10 cellular contexts compared by ENCODE assay signal in the genomic region with DNA sequence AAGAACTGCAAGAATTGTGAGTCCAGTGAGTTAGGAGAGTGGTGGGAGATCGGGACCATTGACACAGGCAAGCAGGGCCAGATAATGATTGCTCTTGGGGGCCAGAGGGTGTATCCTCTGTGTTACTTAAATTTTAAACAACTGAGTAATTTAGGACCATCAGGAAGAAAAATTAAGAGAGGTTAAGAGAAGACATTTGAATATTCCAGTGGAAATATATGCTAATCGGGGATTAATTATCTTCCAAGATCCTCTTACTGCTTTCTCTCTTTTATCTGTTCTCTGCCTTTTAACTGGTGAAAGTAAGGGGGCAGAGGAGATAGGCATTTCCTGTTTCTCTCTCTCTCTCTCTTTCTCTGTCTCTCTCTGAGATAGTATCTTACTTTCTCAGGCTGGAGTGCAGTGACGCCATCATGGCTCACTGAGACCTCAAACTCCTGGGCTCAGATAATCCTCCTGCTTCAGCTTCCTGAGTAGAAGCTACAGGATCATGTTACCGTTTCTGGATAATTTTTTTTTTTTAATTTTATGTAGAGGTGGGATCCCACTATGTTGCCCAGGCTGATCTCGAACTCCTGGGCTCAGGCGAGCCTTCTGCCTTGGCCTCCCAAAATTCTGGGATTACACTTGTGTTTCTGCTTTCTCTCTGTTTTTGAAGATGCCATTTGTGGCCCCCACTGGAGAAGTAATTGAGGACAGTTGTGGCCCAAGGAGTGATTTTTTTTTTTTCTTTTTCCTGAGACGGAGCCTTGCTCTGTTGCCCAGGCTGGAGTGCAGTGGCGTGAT.
DNase-seq lines count a peak whose midpoint lies in the region; ATAC-seq, FAIRE-seq and TF ChIP-seq lines count a peak whose summit lies in the region.
"Had no signal": no experiment of that assay in that cellular context is flagged by ENCODE, and none has a peak within 500 bp of the region (broad histone marks: within the 10 kb centered on the region; RNA-seq: fewer than 3 reads in every experiment).

No MANE protein-coding gene starts in this region.

- intact Hi-C loops in activated naive CD4-positive, alpha-beta T cell treated with anti-CD3 and anti-CD28 coated beads for 36 hours (cut with micrococcal nuclease) = loop anchor here (5.0 kb wide), 1 partner anchor 37 kb away; no protein-coding TSS in a partner anchor
- intact Hi-C loops in endothelial cell of umbilical vein (cut with micrococcal nuclease) = no loop called here

- peak overlapping the region; percentile 64 for H3K4me2 ChIP-seq in endothelial cell of umbilical vein (ENCODE audit: insufficient read depth, low read length)

- H3K27ac ChIP-seq in endothelial cell of umbilical vein (ENCODE audit: insufficient read depth, low read depth, low read length) = peak overlapping the region; percentile 39

- no peak overlapping the region for H3K9ac ChIP-seq in endothelial cell of umbilical vein (replicated peaks; ENCODE audit: extremely low read depth, insufficient read depth, low read length)

- CTCF ChIA-PET in activated naive CD4-positive, alpha-beta T cell treated with anti-CD3 and anti-CD28 coated beads for 36 hours (lab: Charles Lee) = interaction anchor here (0.6 to 1.4 kb wide), 2 partner anchors 35 to 83 kb away, joined by 3 to 4 read pairs; no protein-coding TSS in a partner anchor
- CTCF ChIA-PET in T-cell (lab: Charles Lee) (no interaction called here), endothelial cell of umbilical vein (lab: Charles Lee) (interaction anchor here (1.5 to 1.8 kb wide), 3 partner anchors 10 to 42 kb away, joined by 3 to 8 read pairs (median 7); no protein-coding TSS in a partner anchor)

- peaks cover 7% of the 10 kb centered on the region for H3K79me2 ChIP-seq in endothelial cell of umbilical vein (ENCODE audit: control insufficient read depth, insufficient read depth, low read length)

- peak; percentile 44 for FAIRE-seq in endothelial cell of umbilical vein (lab: Jason Lieb, UNC)
- FAIRE-seq: H1 had no signal

- H2AFZ ChIP-seq in endothelial cell of umbilical vein (ENCODE audit: low read depth, low read length) = no peak overlapping the region

- H3K36me3 ChIP-seq in endothelial cell of umbilical vein (ENCODE audit: control insufficient read depth in 2 of 2, extremely low read depth in 1 of 2, insufficient read depth in 2 of 2, low read length in 2 of 2) = no peaks in the 10 kb centered on the region

- no peaks in the 10 kb centered on the region for H3K36me3 Mint-ChIP-seq in activated naive CD4-positive, alpha-beta T cell treated with anti-CD3 and anti-CD28 coated beads for 36 hours (ENCODE audit: low read depth)
- no peaks in the 10 kb centered on the region for H3K36me3 Mint-ChIP-seq in T-cell
- H3K36me3 Mint-ChIP-seq in stimulated activated effector memory CD8-positive, alpha-beta T cell treated with anti-CD3 and anti-CD28 coated beads, Interleukin-12 subunit alpha, Interleukin-12 subunit beta, amount 100 ng/mL, for 72 hours = no peaks in the 10 kb centered on the region

- H4K20me1 ChIP-seq in endothelial cell of umbilical vein (replicated peaks; ENCODE audit: control insufficient read depth, extremely low read depth, insufficient read depth, low read length) = no peaks in the 10 kb centered on the region

- POLR2A ChIA-PET in T-cell (lab: Charles Lee) (interaction anchor here (0.5 to 0.7 kb wide), 3 partner anchors 50 to 79 kb away, joined by 3 to 6 read pairs (median 4); no protein-coding TSS in a partner anchor), endothelial cell of umbilical vein (lab: Charles Lee) (no interaction called here)

- peak overlapping the region; percentile 10 for H3K4me3 Mint-ChIP-seq in activated naive CD4-positive, alpha-beta T cell treated with anti-CD3 and anti-CD28 coated beads for 36 hours
- H3K4me3 Mint-ChIP-seq in T-cell = peak overlapping the region in 1 of 3 donors; percentile 32
- H3K4me3 Mint-ChIP-seq in stimulated activated effector memory CD8-positive, alpha-beta T cell treated with anti-CD3 and anti-CD28 coated beads, Interleukin-12 subunit alpha, Interleukin-12 subunit beta, amount 100 ng/mL, for 72 hours = no peak overlapping the region

- peaks cover 9% of the 10 kb centered on the region for H3K4me1 ChIP-seq in endothelial cell of umbilical vein (ENCODE audit: control insufficient read depth, extremely low read depth, insufficient read depth, low read length)

- peak; percentile 57 for DNase-seq in activated naive CD4-positive, alpha-beta T cell treated with anti-CD3 and anti-CD28 coated beads for 36 hours
- no peak for DNase-seq in activated naive CD4-positive, alpha-beta T cell (lab: John Stamatoyannopoulos, UW)
- peak in 13 of 34 experiments; percentile 2 to 26 (median 11) for DNase-seq in T-cell
- DNase-seq in endothelial cell of umbilical vein (ENCODE audit: low read depth, low spot score) = peak; percentile 63
- DNase-seq in stimulated activated effector memory CD8-positive, alpha-beta T cell treated with anti-CD3 and anti-CD28 coated beads, Interleukin-12 subunit alpha, Interleukin-12 subunit beta, amount 100 ng/mL, for 72 hours (ENCODE audit: low spot score in 2 of 2) = no peak
- no peak for DNase-seq in germinal center (ENCODE audit: low spot score)
- DNase-seq in effector CD8-positive, alpha-beta T cell (lab: John Stamatoyannopoulos, UW) = no peak
- DNase-seq: NCI-H146 had no signal

- H3K27me3 Mint-ChIP-seq in activated naive CD4-positive, alpha-beta T cell treated with anti-CD3 and anti-CD28 coated beads for 36 hours (ENCODE audit: low read depth) = no peaks in the 10 kb centered on the region
- H3K27me3 Mint-ChIP-seq in T-cell = no peaks in the 10 kb centered on the region

- ATAC-seq in T-cell (replicated peaks in 1 of 4) = peak; percentile 60 to 86 (median 78)
- peak; percentile 85 for ATAC-seq in stimulated activated effector memory CD8-positive, alpha-beta T cell treated with anti-CD3 and anti-CD28 coated beads, Interleukin-12 subunit alpha, Interleukin-12 subunit beta, amount 100 ng/mL, for 72 hours
- no peak for ATAC-seq in GM19397 (IDR thresholded peaks at IDR 0.05; ENCODE audit: unreplicated experiment)

- H3K9me3 ChIP-seq in endothelial cell of umbilical vein (replicated peaks; ENCODE audit: control insufficient read depth, insufficient read depth, low read length) = no peaks in the 10 kb centered on the region

- no peak for TF ChIP-seq CTCF in endothelial cell of umbilical vein (IDR thresholded peaks at IDR 0.05; ENCODE audit: extremely low read depth in 1 of 2, insufficient read depth in 1 of 2, low read depth in 1 of 2, low read length in 2 of 2)

- peak overlapping the region; percentile 64 for H3K27ac Mint-ChIP-seq in activated naive CD4-positive, alpha-beta T cell treated with anti-CD3 and anti-CD28 coated beads for 36 hours
- peak overlapping the region; percentile 40 to 63 for H3K27ac Mint-ChIP-seq in T-cell
- no peak overlapping the region for H3K27ac Mint-ChIP-seq in stimulated activated effector memory CD8-positive, alpha-beta T cell treated with anti-CD3 and anti-CD28 coated beads, Interleukin-12 subunit alpha, Interleukin-12 subunit beta, amount 100 ng/mL, for 72 hours

- H3K9me3 Mint-ChIP-seq in activated naive CD4-positive, alpha-beta T cell treated with anti-CD3 and anti-CD28 coated beads for 36 hours = no peaks in the 10 kb centered on the region
- no peaks in the 10 kb centered on the region for H3K9me3 Mint-ChIP-seq in T-cell
- no peaks in the 10 kb centered on the region for H3K9me3 Mint-ChIP-seq in stimulated activated effector memory CD8-positive, alpha-beta T cell treated with anti-CD3 and anti-CD28 coated beads, Interleukin-12 subunit alpha, Interleukin-12 subunit beta, amount 100 ng/mL, for 72 hours

- TF ChIP-seq POLR2A in endothelial cell of umbilical vein (IDR thresholded peaks at IDR 0.05; ENCODE audit: low read depth, low read length) = no peak

- H3K4me3 ChIP-seq in endothelial cell of umbilical vein (replicated peaks in 1 of 3; ENCODE audit: insufficient read depth in 1 of 3, low read depth in 1 of 3, low read length in 3 of 3) = no peak overlapping the region

- dilution Hi-C loops in endothelial cell of umbilical vein (cut with MboI; ENCODE audit: extremely low pct_ligation_motif_present, low sequenced_read_pairs) = no loop called here

- H3K27me3 ChIP-seq in endothelial cell of umbilical vein (ENCODE audit: control insufficient read depth in 2 of 2, insufficient read depth in 2 of 2, low read length in 2 of 2) = no peaks in the 10 kb centered on the region

- no peaks in the 10 kb centered on the region for H3K9me1 ChIP-seq in endothelial cell of umbilical vein (replicated peaks; ENCODE audit: control insufficient read depth, extremely low read depth, insufficient read depth, low read length)

- H3K4me1 Mint-ChIP-seq in activated naive CD4-positive, alpha-beta T cell treated with anti-CD3 and anti-CD28 coated beads for 36 hours (ENCODE audit: low read depth) = peaks cover 45% of the 10 kb centered on the region
- peaks cover 33 to 47% (median 43%) of the 10 kb centered on the region in 3 donors for H3K4me1 Mint-ChIP-seq in T-cell
- peaks cover 17% of the 10 kb centered on the region for H3K4me1 Mint-ChIP-seq in stimulated activated effector memory CD8-positive, alpha-beta T cell treated with anti-CD3 and anti-CD28 coated beads, Interleukin-12 subunit alpha, Interleukin-12 subunit beta, amount 100 ng/mL, for 72 hours

- BruUV-seq in endothelial cell of umbilical vein (replicated peaks; lab: Mats Ljungman, UMichigan) = no TSS peak

TF ChIP-seq in endothelial cell of umbilical vein, 7 proteins besides CTCF, POLR2A, EP300 and RAD21:
- TF ChIP-seq GATA2 (IDR thresholded peaks at IDR 0.05; ENCODE audit: insufficient read depth, insufficient read length, low read depth, low read length) = peak; percentile 93
- peak; percentile 50 for TF ChIP-seq POLR2AphosphoS5 (IDR thresholded peaks at IDR 0.05; ENCODE audit: insufficient read depth, low read depth, low read length)
- TF ChIP-seq JUN (IDR thresholded peaks at IDR 0.05; ENCODE audit: borderline replicate concordance, insufficient read depth, insufficient read length, low read depth) = no peak
- TF ChIP-seq FOS (IDR thresholded peaks at IDR 0.05; ENCODE audit: borderline replicate concordance, insufficient read depth, low read length) = peak; percentile 26
- TF ChIP-seq, protein P1, sequence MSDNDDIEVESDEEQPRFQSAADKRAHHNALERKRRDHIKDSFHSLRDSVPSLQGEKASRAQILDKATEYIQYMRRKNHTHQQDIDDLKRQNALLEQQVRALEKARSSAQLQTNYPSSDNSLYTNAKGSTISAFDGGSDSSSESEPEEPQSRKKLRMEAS (IDR thresholded peaks at IDR 0.05; ENCODE audit: insufficient read depth, insufficient read length) = no peak
- TF ChIP-seq MYC (IDR thresholded peaks at IDR 0.05; ENCODE audit: low read depth, low read length) = no peak
- TF ChIP-seq EZH2 (IDR thresholded peaks at IDR 0.05; ENCODE audit: borderline replicate concordance, low read depth, low read length, severe bottlenecking) = no peak

Comparison
In these comparisons a context has a peak if more than half of its experiments do, and no peak if none do; other contexts are left out.
1. DNase-seq: peak in activated naive CD4-positive, alpha-beta T cell treated with anti-CD3 and anti-CD28 coated beads for 36 hours (single experiment) and endothelial cell of umbilical vein (single experiment); none in activated naive CD4-positive, alpha-beta T cell (0 of 4), stimulated activated effector memory CD8-positive, alpha-beta T cell treated with anti-CD3 and anti-CD28 coated beads, Interleukin-12 subunit alpha, Interleukin-12 subunit beta, amount 100 ng/mL, for 72 hours (0 of 2), germinal center (single experiment) and effector CD8-positive, alpha-beta T cell (single experiment).
2. CTCF ChIA-PET loops: an anchor here in activated naive CD4-positive, alpha-beta T cell treated with anti-CD3 and anti-CD28 coated beads for 36 hours (0.6 to 1.4 kb wide) and endothelial cell of umbilical vein (1.5 to 1.8 kb wide); none called in T-cell.